In the genomic region with DNA sequence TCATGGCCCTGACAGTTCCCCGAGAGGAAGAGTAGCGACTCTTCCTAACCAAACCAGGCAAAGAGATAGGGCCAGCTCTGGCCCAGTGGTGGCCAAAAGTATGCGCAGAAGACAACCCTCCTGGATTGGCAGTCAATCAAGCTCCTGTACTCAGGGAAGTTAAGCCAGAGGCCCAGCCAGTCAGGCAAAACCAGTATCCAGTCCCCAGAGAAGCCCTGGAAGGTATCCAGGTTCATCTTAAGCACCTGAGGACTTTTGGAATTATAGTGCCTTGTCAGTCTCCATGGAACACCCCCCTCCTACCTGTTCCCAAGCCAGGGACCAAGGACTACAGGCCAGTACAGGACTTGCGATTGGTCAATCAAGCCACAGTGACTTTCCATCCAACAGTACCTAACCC, we compare ENCODE assay signal across 28 cellular contexts.
"Had no signal": no experiment of that assay in that cellular context is flagged by ENCODE, and none has a peak within 500 bp of the region (broad histone marks: within the 10 kb centered on the region; RNA-seq: fewer than 3 reads in every experiment).

No MANE protein-coding gene starts in this region.

- H3K27ac ChIP-seq: colonic mucosa, coronary artery, dorsolateral prefrontal cortex, epithelial cell of prostate, esophagus muscularis mucosa, esophagus squamous epithelium, foreskin keratinocyte, gastrocnemius medialis, gastroesophageal sphincter, heart left ventricle, heart right ventricle had no signal

- H3K4me3 ChIP-seq: colonic mucosa, coronary artery, dorsolateral prefrontal cortex, esophagus muscularis mucosa, esophagus squamous epithelium, gastrocnemius medialis, gastroesophageal sphincter, heart left ventricle, heart right ventricle had no signal

- DNase-seq: colonic mucosa; cortex of kidney; dermis blood vessel endothelial cell; dorsolateral prefrontal cortex; effector CD4-positive, alpha-beta T cell; effector CD8-positive, alpha-beta T cell; effector memory CD4-positive, alpha-beta T cell; effector memory CD8-positive, alpha-beta T cell; endodermal cell; erythroblast; esophagus squamous epithelium; foreskin fibroblast; foreskin keratinocyte; foreskin melanocyte; gastrocnemius medialis; glutamatergic neuron; head of caudate nucleus; heart left ventricle; heart right ventricle had no signal

- H3K36me3 ChIP-seq: colonic mucosa, esophagus muscularis mucosa, gastroesophageal sphincter, heart left ventricle had no signal

- ATAC-seq: effector memory CD8-positive, alpha-beta T cell; esophagus mucosa; foreskin keratinocyte; gastrocnemius medialis; gastroesophageal sphincter; heart left ventricle; heart right ventricle had no signal

- H3K27me3 ChIP-seq: colonic mucosa, dorsolateral prefrontal cortex, esophagus muscularis mucosa, esophagus squamous epithelium, foreskin keratinocyte, gastrocnemius medialis, gastroesophageal sphincter, heart left ventricle, heart right ventricle had no signal

- FAIRE-seq: colon, endometrium, endothelial cell of umbilical vein, frontal cortex had no signal

- H3K4me1 ChIP-seq: colonic mucosa, esophagus muscularis mucosa, esophagus squamous epithelium, foreskin keratinocyte, gastrocnemius medialis, gastroesophageal sphincter, heart left ventricle, heart right ventricle had no signal
